In genomic region chr5:172713113-172713808, GRCh38 we compare ENCODE assay signal across 8 cellular contexts. TPM values are rescaled to one million over a fixed set of nuclear protein-coding genes. Genes with fewer than 3 reads are reported as not detected.
DNase-seq lines count a peak whose midpoint lies in the region; ATAC-seq and TF ChIP-seq lines count a peak whose summit lies in the region.

No MANE protein-coding gene starts in this region.

- DNase-seq in Peyer's patch (peak; percentile 54 to 81 (median 79)), glomerular visceral epithelial cell (ENCODE audit: extremely low spot score) (peak; percentile 53), sigmoid colon (peak; percentile 75), A172 (ENCODE audit: low spot score) (no peak)
- peak; percentile 55 for DNase-seq in activated effector memory CD4-positive, alpha-beta T cell treated with Interleukin-2 at 50 U/mL for 16 hours

- TF ChIP-seq CTCF in 22Rv1 (IDR thresholded peaks at IDR 0.05) (peak; percentile 91), Peyer's patch (IDR thresholded peaks at IDR 0.05) (peak; percentile 56 to 93 (median 80)), sigmoid colon (IDR thresholded peaks at IDR 0.05) (peak; percentile 75 to 94 (median 88))

- intact Hi-C loops in sigmoid colon (cut with DNase I), result loop anchor here (1.0 to 10.0 kb wide), 2 partner anchors 219 to 432 kb away; partner anchors contain the start of gene BNIP1

- no peak for TF ChIP-seq EP300 in sigmoid colon (IDR thresholded peaks at IDR 0.05)

- ATAC-seq in GM18502 (IDR thresholded peaks at IDR 0.05; ENCODE audit: poor library complexity, unreplicated experiment) (peak; percentile 58), GM19324 (IDR thresholded peaks at IDR 0.05; ENCODE audit: low FRiP score, unreplicated experiment) (no peak)

- H3K27me3 ChIP-seq in Peyer's patch (no peaks in the 10 kb centered on the region), sigmoid colon (peaks cover 0 to 5% (median 0%) of the 10 kb centered on the region in 3 donors)

- no peak overlapping the region for H3K27ac ChIP-seq in 22Rv1
- H3K27ac ChIP-seq in Peyer's patch, result no peak overlapping the region
- peak overlapping the region in 1 of 4 donors; percentile 74 for H3K27ac ChIP-seq in sigmoid colon

- H3K9me3 ChIP-seq in Peyer's patch (no peaks in the 10 kb centered on the region), sigmoid colon (no peaks in the 10 kb centered on the region)

- H3K4me1 ChIP-seq in Peyer's patch (peaks cover 0 to 18% (median 1%) of the 10 kb centered on the region in 4 donors), sigmoid colon (peaks cover 0 to 40% (median 20%) of the 10 kb centered on the region in 4 donors)

- WGBS in sigmoid colon, 2 donors, result 1 to 4% methylated on average over 15 of the region's 15 CpGs

- H3K36me3 ChIP-seq in Peyer's patch, result no peaks in the 10 kb centered on the region
- H3K36me3 ChIP-seq in sigmoid colon, result no peaks in the 10 kb centered on the region

- TF ChIP-seq POLR2A in Peyer's patch (IDR thresholded peaks at IDR 0.05), result no peak
- TF ChIP-seq POLR2A in sigmoid colon (IDR thresholded peaks at IDR 0.05), result no peak

- no peak overlapping the region for H3K4me3 ChIP-seq in Peyer's patch
- H3K4me3 ChIP-seq in sigmoid colon, result no peak overlapping the region

RNA-seq across cellular contexts. Expression of gene DUSP1, which starts 57.7 kb away (rescaled TPM):
- 100 to 1,000 TPM; 155 to 427 (median 285) TPM for total RNA-seq in Peyer's patch
- 1,000 to 10,000 TPM in 1 of 4 donors, 100 to 1,000 TPM in 3; 449 to 1,033 (median 779) TPM for total RNA-seq in sigmoid colon
- polyA plus RNA-seq in sigmoid colon, result 100 to 1,000 TPM in 2 of 3 donors, 10 to 100 TPM in 1; 99.9 to 253 (median 136) TPM
- 42.5 and 58.2 TPM in 2 replicates for total RNA-seq in A172 (2014; rRNA removed; shearing (Covaris generic))
